In genomic region chr21:33813832-33814231, GRCh38 we compare ENCODE assay signal across 23 cellular contexts.
"Had no signal": no experiment of that assay in that cellular context is flagged by ENCODE, and none has a peak within 500 bp of the region (broad histone marks: within the 10 kb centered on the region; RNA-seq: fewer than 3 reads in every experiment).

No MANE protein-coding gene starts in this region.

- ATAC-seq: HepG2 had no signal

- H3K9me3 ChIP-seq: MG63, SJSA1 had no signal

- H3K27ac ChIP-seq: SJSA1, SK-N-MC had no signal

- H3K4me3 ChIP-seq: MG63, SJSA1, SK-N-MC had no signal

- DNase-seq: IMR-90, Karpas-422, KG1, MG63, NCI-H1092, NCI-H1105 treated with DMSO at 0.1 percent for 48 hours, NCI-H1436, NCI-H187, NCI-H2029, NCI-H2081 treated with DMSO at 0.1 percent for 48 hours, NCI-H2171, NCI-H226, NCI-H446, NCI-H510A, NCI-H524 treated with DMSO at 0.1 percent for 48 hours, NCI-H69, NCI-H774, Right ventricle myocardium superior, RPMI8226, SIG-M5 had no signal

- H3K27me3 ChIP-seq: MG63, SJSA1 had no signal
